In genomic region chr2:207767461-207768167, GRCh38 we compare ENCODE assay signal across 7 cellular contexts. TPM values are rescaled to one million over a fixed set of nuclear protein-coding genes. Genes with fewer than 3 reads are reported as not detected.
DNase-seq lines count a peak whose midpoint lies in the region; ATAC-seq and TF ChIP-seq lines count a peak whose summit lies in the region.

No MANE protein-coding gene starts in this region.

- peaks cover 17% of the 10 kb centered on the region for H3K4me1 Mint-ChIP-seq in T-helper 1 cell treated with Interleukin-12 subunit alpha and Interleukin-12 subunit beta and Interleukin-4 antibody, amounts not matched to agents 30 μg/mL and 1 μg/mL, for 36 hours (ENCODE audit: low read depth)

- H3K4me2 ChIP-seq in GM23248 (ENCODE audit: unreplicated experiment) (peak overlapping the region; percentile 89), neuronal stem cell (ENCODE audit: insufficient read depth, low read length, poor library complexity, severe bottlenecking) (peak overlapping the region; percentile 55)

- H3K36me3 Mint-ChIP-seq in T-helper 1 cell treated with Interleukin-12 subunit alpha and Interleukin-12 subunit beta and Interleukin-4 antibody, amounts not matched to agents 30 μg/mL and 1 μg/mL, for 36 hours (ENCODE audit: low read depth) = no peaks in the 10 kb centered on the region

- H2BK5ac ChIP-seq in neuronal stem cell (ENCODE audit: low read length) = peak overlapping the region; percentile 100

- peak overlapping the region; percentile 87 for H2AK5ac ChIP-seq in neuronal stem cell (ENCODE audit: low read depth, low read length)

- no peak overlapping the region for H2BK120ac ChIP-seq in neuronal stem cell (ENCODE audit: low read depth, low read length)

- TF ChIP-seq CTCF in fibroblast of pulmonary artery (IDR thresholded peaks at IDR 0.05; ENCODE audit: low read length, missing control alignments) = peak; percentile 37

- no peaks in the 10 kb centered on the region for H3F3A ChIP-seq in GM23248 (ENCODE audit: insufficient read depth)

- peak overlapping the region; percentile 93 for H4K91ac ChIP-seq in neuronal stem cell (ENCODE audit: low read depth, low read length, poor library complexity)

- H3K9ac ChIP-seq in GM23248 (no peak overlapping the region), neuronal stem cell (ENCODE audit: low read depth, low read length, poor library complexity) (peak overlapping the region; percentile 99)

- H3K4me3 ChIP-seq in GM23248 (peak overlapping the region; percentile 69; the same call in 1 of the 2 replicates), fibroblast of pulmonary artery (replicated peaks; ENCODE audit: low read depth, low read length) (peak overlapping the region; percentile 66), neuronal stem cell (ENCODE audit: low read length in 2 of 2) (peak overlapping the region; percentile 3 to 88)

- H3K27me3 ChIP-seq in GM23248 (replicated peaks; ENCODE audit: insufficient read depth) (no peaks in the 10 kb centered on the region), neuronal stem cell (ENCODE audit: control insufficient read depth in 3 of 3, insufficient read depth in 3 of 3, low read depth in 1 of 3, low read length in 3 of 3) (no peaks in the 10 kb centered on the region)

- no peaks in the 10 kb centered on the region for H3K9me2 ChIP-seq in GM23248 (ENCODE audit: insufficient read depth)

- no peaks in the 10 kb centered on the region for H4K20me1 ChIP-seq in GM23248 (ENCODE audit: insufficient read depth)

- H3K4ac ChIP-seq in neuronal stem cell (ENCODE audit: low read length) = peak overlapping the region; percentile 94

- peak overlapping the region; percentile 28 for H3K14ac ChIP-seq in neuronal stem cell (ENCODE audit: low read length)

- H3K36me3 ChIP-seq in GM23248 (ENCODE audit: low read depth) = no peaks in the 10 kb centered on the region
- H3K36me3 ChIP-seq in neuronal stem cell (replicated peaks in 1 of 2; ENCODE audit: control insufficient read depth in 2 of 2, insufficient read depth in 2 of 2, low read length in 2 of 2) = peaks cover 41 to 56% of the 10 kb centered on the region in 2 donors

- H3K4me1 ChIP-seq in GM23248 (ENCODE audit: insufficient read depth) (no peaks in the 10 kb centered on the region), neuronal stem cell (ENCODE audit: control insufficient read depth in 2 of 2, insufficient read depth in 1 of 2, low read depth in 1 of 2, low read length in 2 of 2) (peaks cover 4 to 45% of the 10 kb centered on the region in 2 donors)

- no peak overlapping the region for H2BK15ac ChIP-seq in neuronal stem cell (ENCODE audit: low read length)

- peak; percentile 16 for DNase-seq in GM23248
- no peak for DNase-seq in fibroblast of pulmonary artery (ENCODE audit: low read depth)
- DNase-seq in neuronal stem cell (ENCODE audit: low spot score) = peak; percentile 62
- no peak for DNase-seq in GOT3 (lab: John Stamatoyannopoulos, UW)
- DNase-seq in OCI-M1 (lab: John Stamatoyannopoulos, UW) = no peak

- H4K8ac ChIP-seq in neuronal stem cell (ENCODE audit: low read depth, low read length) = peak overlapping the region; percentile 68

- H3K23ac ChIP-seq in neuronal stem cell (ENCODE audit: low read depth, low read length, poor library complexity) = peak overlapping the region; percentile 92

- H3K79me2 ChIP-seq in GM23248 (ENCODE audit: insufficient read depth) = no peaks in the 10 kb centered on the region

- in situ Hi-C loops in GM23248 (cut with MboI) = no loop called here

- H3K27me3 Mint-ChIP-seq in T-helper 1 cell treated with Interleukin-12 subunit alpha and Interleukin-12 subunit beta and Interleukin-4 antibody, amounts not matched to agents 30 μg/mL and 1 μg/mL, for 36 hours (ENCODE audit: low read depth) = peaks cover 60% of the 10 kb centered on the region

- no peaks in the 10 kb centered on the region for H3K79me1 ChIP-seq in neuronal stem cell (ENCODE audit: low read depth, low read length)

- H3K4me3 Mint-ChIP-seq in T-helper 1 cell treated with Interleukin-12 subunit alpha and Interleukin-12 subunit beta and Interleukin-4 antibody, amounts not matched to agents 30 μg/mL and 1 μg/mL, for 36 hours = peak overlapping the region; percentile 80

- no peaks in the 10 kb centered on the region for H3K9me3 Mint-ChIP-seq in T-helper 1 cell treated with Interleukin-12 subunit alpha and Interleukin-12 subunit beta and Interleukin-4 antibody, amounts not matched to agents 30 μg/mL and 1 μg/mL, for 36 hours

- peak overlapping the region; percentile 27 for H2BK12ac ChIP-seq in neuronal stem cell (ENCODE audit: low read length)

- H3K27ac Mint-ChIP-seq in T-helper 1 cell treated with Interleukin-12 subunit alpha and Interleukin-12 subunit beta and Interleukin-4 antibody, amounts not matched to agents 30 μg/mL and 1 μg/mL, for 36 hours = no peak overlapping the region

- H3K18ac ChIP-seq in neuronal stem cell (ENCODE audit: low read length) = peak overlapping the region; percentile 99

- H3K9me3 ChIP-seq in GM23248 (ENCODE audit: low read depth) (no peaks in the 10 kb centered on the region), neuronal stem cell (replicated peaks in 1 of 2; ENCODE audit: control insufficient read depth in 2 of 2, insufficient read depth in 1 of 2, low read depth in 1 of 2, low read length in 2 of 2) (peaks cover 0 to 11% of the 10 kb centered on the region in 2 donors)

- H2AFZ ChIP-seq in GM23248 (peak overlapping the region; percentile 86; the same call in 1 of the 2 replicates), neuronal stem cell (ENCODE audit: low read length) (no peak overlapping the region)

- no peak for ATAC-seq in GM21390 (IDR thresholded peaks at IDR 0.05; ENCODE audit: unreplicated experiment)

- H3K27ac ChIP-seq in GM23248 (no peak overlapping the region), neuronal stem cell (replicated peaks; ENCODE audit: low read length) (peak overlapping the region; percentile 97)

- WGBS in GM23248 (ENCODE audit: low coverage in 1 of 2, low lambda C conversion rate in 2 of 2, missing lambda C conversion rate in 2 of 2), 2 experiments = 77 to 78% methylated on average over 54 of the region's 56 CpGs
- no CpG with 5 or more reads among the region's 56 CpGs for WGBS in neuronal stem cell (ENCODE audit: extremely low coverage in 2 of 2, insufficient read length in 2 of 2, insufficient replicate concordance in 1 of 2), 2 donors

RNA-seq across cellular contexts. Expression of gene FZD5, which starts 2.1 kb away (rescaled TPM):
- under 0.01 and 0.13 TPM in 2 replicates for total RNA-seq in GM23248 (2014; rRNA removed; shearing (Covaris generic))
- polyA plus RNA-seq in GM23248 (2016; fragmentation: Nextera tagmentation; extraction: Ambion mirVana) = 0.13 and 0.15 TPM in 2 replicates
- 267 TPM for polyA plus RNA-seq in neuronal stem cell (2013, experiment 1 of 2)
- polyA plus RNA-seq in neuronal stem cell (2013, experiment 2 of 2) = 274 TPM

RNA-seq across cellular contexts. Expression of gene CCNYL1, which starts 56.2 kb away (rescaled TPM):
- 12.5 and 14.9 TPM in 2 replicates for total RNA-seq in GM23248 (2014; rRNA removed; shearing (Covaris generic))
- polyA plus RNA-seq in GM23248 (2016; fragmentation: Nextera tagmentation; extraction: Ambion mirVana) = 12.7 and 16.4 TPM in 2 replicates
- polyA plus RNA-seq in neuronal stem cell (2013, experiment 1 of 2) = 24.1 TPM
- 23.5 TPM for polyA plus RNA-seq in neuronal stem cell (2013, experiment 2 of 2)

Comparison
In these comparisons a context has a peak if more than half of its experiments do, and no peak if none do; other contexts are left out.
1. DNase-seq: peak in GM23248 (single experiment) and neuronal stem cell (single experiment); none in fibroblast of pulmonary artery (single experiment), GOT3 (single experiment) and OCI-M1 (single experiment).
2. Peak in every context shown above with its lines, with median percentiles within 50 percentile points of each other: H3K4me3 ChIP-seq.